ENCODE assay signal across 8 cellular contexts in genomic region chr3:190566043-190566933, GRCh38. TPM values are rescaled to one million over a fixed set of nuclear protein-coding genes. Genes with fewer than 3 reads are reported as not detected.
DNase-seq lines count a peak whose midpoint lies in the region; ATAC-seq and TF ChIP-seq lines count a peak whose summit lies in the region.

No MANE protein-coding gene starts in this region.

- H3K36me3 ChIP-seq in adrenal gland (replicated peaks in 1 of 2) = no peaks in the 10 kb centered on the region

- intact Hi-C loops in adrenal gland (cut with DNase I) = no loop called here

- H3K27me3 ChIP-seq in adrenal gland = no peaks in the 10 kb centered on the region

- ATAC-seq in GM18519 (IDR thresholded peaks at IDR 0.05; ENCODE audit: low FRiP score, unreplicated experiment) = no peak

- H3K27ac ChIP-seq in adrenal gland (peak overlapping the region in 2 of 5 donors; percentile 55 to 59), skin epidermis (peak overlapping the region in 12 of 21 experiments; percentile 10 to 75 (median 53))

- no peaks in the 10 kb centered on the region for H3K4me1 ChIP-seq in adrenal gland (replicated peaks in 1 of 2)

- no peak for TF ChIP-seq CTCF in adrenal gland (IDR thresholded peaks at IDR 0.05)

- no peak overlapping the region for H3K4me3 ChIP-seq in adrenal gland
- H3K4me3 ChIP-seq in skin epidermis = no peak overlapping the region

- WGBS in adrenal gland, 4 donors = 35 to 44% (median 38%) methylated on average over 6 of the region's 6 CpGs

- peak; percentile 46 for DNase-seq in NK-92 treated with Interleukin-12 subunit alpha and Interleukin-12 subunit beta, amount 100 ng/mL, for 24 hours (lab: John Stamatoyannopoulos, UW)
- no peak for DNase-seq in NK-92 (lab: John Stamatoyannopoulos, UW; ENCODE audit: unreplicated experiment)
- peak; percentile 68 for DNase-seq in OCI-M2 (lab: John Stamatoyannopoulos, UW; ENCODE audit: unreplicated experiment)
- DNase-seq in adrenal gland = peak; percentile 61 to 95 (median 92)
- peak; percentile 76 for DNase-seq in hepatic stellate cell (ENCODE audit: low spot score)
- no peak for DNase-seq in SHP77 (lab: John Stamatoyannopoulos, UW)

- no peak for TF ChIP-seq POLR2A in adrenal gland (IDR thresholded peaks at IDR 0.05)

- no peaks in the 10 kb centered on the region for H3K9me3 ChIP-seq in adrenal gland (replicated peaks in 1 of 3)

RNA-seq across cellular contexts. Expression of gene IL1RAP, which starts 52.4 kb away (rescaled TPM):
- total RNA-seq in adrenal gland = 10 to 100 TPM in 2 of 8 donors, 1 to 10 TPM in 6; 4.2 to 17.1 (median 7.9) TPM
- 1 to 10 TPM in 2 of 3 donors, under 1 TPM in 1; 0.97 to 4.1 (median 1.1) TPM for polyA plus RNA-seq in adrenal gland

Comparison
In these comparisons a context has a peak if more than half of its experiments do, and no peak if none do; other contexts are left out.
1. DNase-seq: peak in NK-92 treated with Interleukin-12 subunit alpha and Interleukin-12 subunit beta, amount 100 ng/mL, for 24 hours (single experiment), OCI-M2 (single experiment), adrenal gland (7 of 7) and hepatic stellate cell (single experiment); none in NK-92 (single experiment) and SHP77 (0 of 2).